Comparison of ENCODE assay signal across 12 cellular contexts in the genomic region with DNA sequence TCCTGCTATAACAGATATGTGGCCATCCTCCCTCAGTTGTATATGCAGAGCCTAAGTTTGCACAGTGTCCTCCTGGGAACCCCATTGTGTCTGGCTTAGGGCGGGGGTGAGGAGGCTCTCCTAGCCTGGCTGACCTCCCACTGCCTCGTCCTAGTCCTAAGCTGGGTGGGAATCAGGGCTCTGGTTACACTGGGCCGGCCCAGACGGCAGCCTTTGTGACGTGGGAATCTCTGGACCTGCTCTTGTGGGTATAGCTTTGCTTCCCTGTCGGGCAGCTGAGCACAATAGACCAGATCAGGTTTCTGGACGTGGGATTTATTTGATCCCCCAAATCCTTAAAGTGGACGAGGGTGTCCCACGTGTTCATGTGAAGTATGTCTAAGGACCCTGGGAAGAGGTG. TPM values are rescaled to one million over a fixed set of nuclear protein-coding genes. Genes with fewer than 3 reads are reported as not detected.
DNase-seq lines count a peak whose midpoint lies in the region; ATAC-seq, FAIRE-seq and TF ChIP-seq lines count a peak whose summit lies in the region.
"Had no signal": no experiment of that assay in that cellular context is flagged by ENCODE, and none has a peak within 500 bp of the region (broad histone marks: within the 10 kb centered on the region; RNA-seq: fewer than 3 reads in every experiment).

No MANE protein-coding gene starts in this region.

- H4K20me1 ChIP-seq in BLaER1 = no peaks in the 10 kb centered on the region; the same call in 1 of the 2 replicates

- peak overlapping the region; percentile 64 for H2BK5ac ChIP-seq in trophoblast cell (ENCODE audit: low read depth, low read length, poor library complexity)

- H3K4me3 ChIP-seq in BLaER1 (no peak overlapping the region), adipocyte (ENCODE audit: low read length) (peak overlapping the region; percentile 92), heart right ventricle (peak overlapping the region in 9 of 10 donors; percentile 41 to 73 (median 62)), trophoblast cell (ENCODE audit: low read depth, low read length) (peak overlapping the region; percentile 29)

- H3K27ac ChIP-seq in BLaER1 (no peak overlapping the region), heart right ventricle (peak overlapping the region in 8 of 10 donors; percentile 22 to 97 (median 84)), trophoblast cell (ENCODE audit: low read depth, low read length) (peak overlapping the region; percentile 87)

- H3K79me2 ChIP-seq in trophoblast cell (ENCODE audit: control insufficient read depth, insufficient read depth, low read length, poor library complexity) = peaks cover 66% of the 10 kb centered on the region

- H3K36me3 ChIP-seq in BLaER1 = no peaks in the 10 kb centered on the region
- H3K36me3 ChIP-seq in adipocyte (ENCODE audit: control insufficient read depth, insufficient read depth, low read length, severe bottlenecking) = no peaks in the 10 kb centered on the region
- H3K36me3 ChIP-seq in heart right ventricle = peaks cover 0 to 10% (median 0%) of the 10 kb centered on the region in 9 donors
- peaks cover 29 to 30% of the 10 kb centered on the region in 2 experiments for H3K36me3 ChIP-seq in trophoblast cell (ENCODE audit: control insufficient read depth in 1 of 2, insufficient read depth in 2 of 2, low read length in 2 of 2)

- peak overlapping the region; percentile 87 for H3K4ac ChIP-seq in trophoblast cell (ENCODE audit: low read depth, low read length)

- TF ChIP-seq POLR2A in H54 (IDR thresholded peaks at IDR 0.05; ENCODE audit: low read depth, low read length) = no peak

- peaks cover 51% of the 10 kb centered on the region for H3K4me1 ChIP-seq in BLaER1
- peaks cover 73% of the 10 kb centered on the region for H3K4me1 ChIP-seq in adipocyte (ENCODE audit: control insufficient read depth, insufficient read depth, low read length)
- H3K4me1 ChIP-seq in heart right ventricle = peaks cover 6 to 90% (median 68%) of the 10 kb centered on the region in 9 donors
- peaks cover 38 to 48% of the 10 kb centered on the region in 2 experiments for H3K4me1 ChIP-seq in trophoblast cell (ENCODE audit: control insufficient read depth in 1 of 2, insufficient read depth in 2 of 2, low read length in 2 of 2)

- TF ChIP-seq CTCF in heart right ventricle (IDR thresholded peaks at IDR 0.05) = no peak

- H3K27me3 ChIP-seq in BLaER1 = peaks cover 24% of the 10 kb centered on the region
- no peaks in the 10 kb centered on the region for H3K27me3 ChIP-seq in adipocyte (replicated peaks; ENCODE audit: control insufficient read depth, insufficient read depth, low read length)
- H3K27me3 ChIP-seq in heart right ventricle = peaks cover 0 to under 1% (median 0%) of the 10 kb centered on the region in 7 donors
- no peaks in the 10 kb centered on the region for H3K27me3 ChIP-seq in trophoblast cell (ENCODE audit: insufficient read depth, low read length)

- FAIRE-seq in H54 (lab: Jason Lieb, UNC) = no peak
- FAIRE-seq: endometrium had no signal

- H2AFZ ChIP-seq in trophoblast cell (ENCODE audit: insufficient read depth, low read length, poor library complexity) = no peak overlapping the region

- H2AK5ac ChIP-seq in trophoblast cell (ENCODE audit: low read length) = peak overlapping the region; percentile 6

- no peak for DNase-seq in adipocyte (ENCODE audit: low read depth)
- DNase-seq in heart right ventricle = peak; percentile 65 to 71
- no peak for DNase-seq in trophoblast cell
- no peak for DNase-seq in NCI-H187 (lab: John Stamatoyannopoulos, UW)
- DNase-seq in H54 (ENCODE audit: insufficient read length, low spot score) = no peak
- DNase-seq: DND-41, natural killer cell, T-helper 2 cell had no signal

- no peak overlapping the region for H3K23ac ChIP-seq in trophoblast cell (ENCODE audit: low read length)

- peak overlapping the region; percentile 42 for H3K18ac ChIP-seq in trophoblast cell (ENCODE audit: low read length)

- peak overlapping the region; percentile 23 for H4K12ac ChIP-seq in trophoblast cell (ENCODE audit: low read depth, low read length)

- 35 to 40% methylated on average over 9 of the region's 9 CpGs for WGBS in heart right ventricle, 2 donors
- no CpG with 5 or more reads among the region's 9 CpGs for WGBS in trophoblast cell (ENCODE audit: extremely low coverage, insufficient coverage, insufficient read length)

- H4K8ac ChIP-seq in trophoblast cell (ENCODE audit: low read depth, low read length) = peak overlapping the region; percentile 37

- peak in 6 of 8 donors; percentile 14 to 48 (median 25) for ATAC-seq in heart right ventricle
- ATAC-seq in GM21717 (IDR thresholded peaks at IDR 0.05; ENCODE audit: unreplicated experiment) = no peak
- ATAC-seq in HG02759 (IDR thresholded peaks at IDR 0.05; ENCODE audit: unreplicated experiment) = no peak
- ATAC-seq: natural killer cell had no signal

- peak overlapping the region; percentile 25 for H2BK12ac ChIP-seq in trophoblast cell (ENCODE audit: low read length)

- H4K91ac ChIP-seq in trophoblast cell (ENCODE audit: low read depth, low read length) = peak overlapping the region; percentile 53

- peaks cover 66% of the 10 kb centered on the region for H3K79me1 ChIP-seq in trophoblast cell (ENCODE audit: low read length)

- intact Hi-C loops in heart right ventricle (cut with DNase I) = loop anchor here in 8 of 10 donors (5.0 to 10.0 kb wide), 8 partner anchors 70 to 455 kb away; no protein-coding TSS in a partner anchor

- H3K9me3 ChIP-seq in BLaER1 (0 out of 2 replicates have a peak, but pooled peaks cover 7% of the 10 kb centered on the region), adipocyte (ENCODE audit: control insufficient read depth, low read length) (no peaks in the 10 kb centered on the region), heart right ventricle (no peaks in the 10 kb centered on the region), trophoblast cell (ENCODE audit: insufficient read depth, low read depth, low read length) (no peaks in the 10 kb centered on the region)

- H3K9ac ChIP-seq in BLaER1 (no peak overlapping the region), adipocyte (ENCODE audit: low read length) (peak overlapping the region; percentile 91), trophoblast cell (ENCODE audit: low read length) (peak overlapping the region; percentile 24)

- peak overlapping the region; percentile 99 for H3K4me2 ChIP-seq in BLaER1
- peak overlapping the region; percentile 87 for H3K4me2 ChIP-seq in trophoblast cell (ENCODE audit: low read length)

- peak overlapping the region; percentile 26 for H2BK120ac ChIP-seq in trophoblast cell (ENCODE audit: insufficient read depth, low read length, poor library complexity)

- peak overlapping the region; percentile 41 for H3K14ac ChIP-seq in trophoblast cell (ENCODE audit: low read length)

RNA-seq across cellular contexts. Expression of a gene that starts 2.9 kb away (rescaled TPM):
- total RNA-seq in heart right ventricle = 100 to 1,000 TPM in 1 of 10 donors, 10 to 100 TPM in 9; 17.7 to 102 (median 49.3) TPM
- polyA plus RNA-seq in heart right ventricle = 10 to 100 TPM; 18.5 to 23.2 TPM
- 301 and 313 TPM in 2 replicates for polyA plus RNA-seq in trophoblast cell (2013)

Comparison
In these comparisons a context has a peak if more than half of its experiments do, and no peak if none do; other contexts are left out.
1. DNase-seq: peak in heart right ventricle (2 of 2); none in adipocyte (single experiment), trophoblast cell (0 of 2), NCI-H187 (0 of 2) and H54 (single experiment).
2. ATAC-seq: peak in heart right ventricle (6 of 8); none in GM21717 (single experiment) and HG02759 (single experiment).